Comparison of ENCODE assay signal across 8 cellular contexts in genomic region chr6:39114707-39115599, GRCh38. TPM values are rescaled to one million over a fixed set of nuclear protein-coding genes. Genes with fewer than 3 reads are reported as not detected.
DNase-seq lines count a peak whose midpoint lies in the region; ATAC-seq and TF ChIP-seq lines count a peak whose summit lies in the region.

Gene SAYSD1 (minus strand): TSS chr6:39115186. CDS start chr6:39115089, 97 bp downstream.

- TF ChIP-seq CTCF in HFF-Myc (IDR thresholded peaks at IDR 0.05; ENCODE audit: low read depth, low read length, missing control alignments) = no peak
- TF ChIP-seq CTCF in gastroesophageal sphincter (IDR thresholded peaks at IDR 0.05) = peak in 1 of 4 experiments; percentile 2
- TF ChIP-seq CTCF in neutrophil (IDR thresholded peaks at IDR 0.05) = no peak
- TF ChIP-seq CTCF in subcutaneous adipose tissue (IDR thresholded peaks at IDR 0.05; ENCODE audit: low read depth) = no peak

- H3K27me3 Mint-ChIP-seq in activated naive CD4-positive, alpha-beta T cell treated with anti-CD3 and anti-CD28 coated beads, Interleukin-2, amount 10 ng/mL, durations not matched to agents 7 days and 5 days = no peaks in the 10 kb centered on the region

- WGBS in gastroesophageal sphincter (ENCODE audit: low coverage in 1 of 2), 2 donors = 0% methylated on average over 1 of the region's 68 CpGs; no CpG with 5 or more reads in 1 of the 2 donors

- peak; percentile 96 for ATAC-seq in gastroesophageal sphincter

- no peak for TF ChIP-seq EP300 in gastroesophageal sphincter (IDR thresholded peaks at IDR 0.05)

- H3K27me3 ChIP-seq in gastroesophageal sphincter = no peaks in the 10 kb centered on the region
- no peaks in the 10 kb centered on the region for H3K27me3 ChIP-seq in neutrophil

- peaks cover 3 to 25% (median 6%) of the 10 kb centered on the region in 3 donors for H3K4me1 ChIP-seq in gastroesophageal sphincter
- peaks cover 16 to 19% of the 10 kb centered on the region in 2 experiments for H3K4me1 ChIP-seq in neutrophil (ENCODE audit: control insufficient read depth in 1 of 2, insufficient read depth in 1 of 2, low read depth in 1 of 2, low read length in 1 of 2)

- no peaks in the 10 kb centered on the region for H3K9me3 Mint-ChIP-seq in activated naive CD4-positive, alpha-beta T cell treated with anti-CD3 and anti-CD28 coated beads, Interleukin-2, amount 10 ng/mL, durations not matched to agents 7 days and 5 days

- TF ChIP-seq POLR2A in gastroesophageal sphincter (IDR thresholded peaks at IDR 0.05) = peak; percentile 71 to 80

- peaks cover 0 to 18% of the 10 kb centered on the region in 2 donors for H3K36me3 ChIP-seq in gastroesophageal sphincter
- no peaks in the 10 kb centered on the region for H3K36me3 ChIP-seq in neutrophil

- peaks cover 67% of the 10 kb centered on the region for H3K4me1 Mint-ChIP-seq in activated naive CD4-positive, alpha-beta T cell treated with anti-CD3 and anti-CD28 coated beads, Interleukin-2, amount 10 ng/mL, durations not matched to agents 7 days and 5 days

- peak within 1 kb of the TSS; percentile 96 for H3K4me3 Mint-ChIP-seq in activated naive CD4-positive, alpha-beta T cell treated with anti-CD3 and anti-CD28 coated beads, Interleukin-2, amount 10 ng/mL, durations not matched to agents 7 days and 5 days

- H3K4me3 ChIP-seq in HFF-Myc (replicated peaks; ENCODE audit: low read depth, low read length) (peak within 1 kb of the TSS; percentile 71), gastroesophageal sphincter (peak within 1 kb of the TSS; percentile 59 to 81), neutrophil (ENCODE audit: low read depth in 1 of 2, low read length in 1 of 2) (peak within 1 kb of the TSS; percentile 75 to 81)

- DNase-seq in GM04504 (ENCODE audit: low read depth) (peak; percentile 74), HFF-Myc (ENCODE audit: extremely low read depth, low read depth) (peak; percentile 74), MV-4-11 (lab: John Stamatoyannopoulos, UW) (peak; percentile 94), SK-N-DZ (ENCODE audit: low spot score) (peak; percentile 94)
- DNase-seq in activated naive CD4-positive, alpha-beta T cell treated with anti-CD3 and anti-CD28 coated beads, Interleukin-2, amount 10 ng/mL, durations not matched to agents 7 days and 5 days = peak; percentile 94

- H3K27ac ChIP-seq in gastroesophageal sphincter = peak within 1 kb of the TSS; percentile 82 to 100 (median 96)
- H3K27ac ChIP-seq in neutrophil = peak within 1 kb of the TSS; percentile 89

- peak within 1 kb of the TSS; percentile 98 for H3K27ac Mint-ChIP-seq in activated naive CD4-positive, alpha-beta T cell treated with anti-CD3 and anti-CD28 coated beads, Interleukin-2, amount 10 ng/mL, durations not matched to agents 7 days and 5 days

- H3K9me3 ChIP-seq in gastroesophageal sphincter (no peaks in the 10 kb centered on the region), neutrophil (no peaks in the 10 kb centered on the region)

- CTCF ChIA-PET in activated naive CD4-positive, alpha-beta T cell treated with anti-CD3 and anti-CD28 coated beads, Interleukin-2, amount 10 ng/mL, durations not matched to agents 7 days and 5 days (lab: Charles Lee) = no interaction called here

- peaks cover 16% of the 10 kb centered on the region for H3K36me3 Mint-ChIP-seq in activated naive CD4-positive, alpha-beta T cell treated with anti-CD3 and anti-CD28 coated beads, Interleukin-2, amount 10 ng/mL, durations not matched to agents 7 days and 5 days

RNA-seq across cellular contexts. Expression of gene SAYSD1, which starts in this region (rescaled TPM):
- 10.0 and 13.0 TPM in 2 replicates for polyA plus RNA-seq in SK-N-DZ (2014; cell fraction: cytosol; rRNA removed)
- 4.7 and 8.1 TPM in 2 replicates for polyA plus RNA-seq in SK-N-DZ (2014; cell fraction: nucleus; rRNA removed)
- total RNA-seq in gastroesophageal sphincter (10 to 100 TPM; 16.4 to 23.2 (median 20.7) TPM), subcutaneous adipose tissue (10 to 100 TPM; 17.7 to 24.5 (median 20.1) TPM)

Comparison
In these comparisons a context has a peak if more than half of its experiments do, and no peak if none do; other contexts are left out.
1. Peak in every context shown above with its lines: DNase-seq, ATAC-seq, H3K4me3 ChIP-seq and H3K27ac ChIP-seq.